2 cellular contexts compared by ENCODE assay signal in genomic region chr6:43942616-43943015, GRCh38.
TF ChIP-seq lines count a peak whose summit lies in the region.

No MANE protein-coding gene starts in this region.

TF ChIP-seq in SK-N-SH, 30 proteins besides CTCF, POLR2A, EP300 and RAD21 (continued from another document):
- TF ChIP-seq, protein P1, sequence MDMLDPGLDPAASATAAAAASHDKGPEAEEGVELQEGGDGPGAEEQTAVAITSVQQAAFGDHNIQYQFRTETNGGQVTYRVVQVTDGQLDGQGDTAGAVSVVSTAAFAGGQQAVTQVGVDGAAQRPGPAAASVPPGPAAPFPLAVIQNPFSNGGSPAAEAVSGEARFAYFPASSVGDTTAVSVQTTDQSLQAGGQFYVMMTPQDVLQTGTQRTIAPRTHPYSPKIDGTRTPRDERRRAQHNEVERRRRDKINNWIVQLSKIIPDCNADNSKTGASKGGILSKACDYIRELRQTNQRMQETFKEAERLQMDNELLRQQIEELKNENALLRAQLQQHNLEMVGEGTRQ (IDR thresholded peaks at IDR 0.05; ENCODE audit: borderline replicate concordance, low read depth, low read length) = no peak
- TF ChIP-seq NRF1 (IDR thresholded peaks at IDR 0.05; ENCODE audit: low read depth, low read length) (no peak), YY1 (IDR thresholded peaks at IDR 0.05; ENCODE audit: low read depth) (no peak), POLR2AphosphoS5 (IDR thresholded peaks at IDR 0.05; ENCODE audit: low read depth, low read length) (no peak), TCF12 (IDR thresholded peaks at IDR 0.05) (no peak), SIN3A (IDR thresholded peaks at IDR 0.05; ENCODE audit: borderline replicate concordance, low read depth, low read length) (no peak), CHD2 (IDR thresholded peaks at IDR 0.05; ENCODE audit: low read length, partially characterized antibody) (no peak), RCOR1 (IDR thresholded peaks at IDR 0.05; ENCODE audit: low read length) (no peak)
- TF ChIP-seq, protein P2, sequence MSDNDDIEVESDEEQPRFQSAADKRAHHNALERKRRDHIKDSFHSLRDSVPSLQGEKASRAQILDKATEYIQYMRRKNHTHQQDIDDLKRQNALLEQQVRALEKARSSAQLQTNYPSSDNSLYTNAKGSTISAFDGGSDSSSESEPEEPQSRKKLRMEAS (IDR thresholded peaks at IDR 0.05; ENCODE audit: low read depth) = no peak
- TF ChIP-seq, protein P3, sequence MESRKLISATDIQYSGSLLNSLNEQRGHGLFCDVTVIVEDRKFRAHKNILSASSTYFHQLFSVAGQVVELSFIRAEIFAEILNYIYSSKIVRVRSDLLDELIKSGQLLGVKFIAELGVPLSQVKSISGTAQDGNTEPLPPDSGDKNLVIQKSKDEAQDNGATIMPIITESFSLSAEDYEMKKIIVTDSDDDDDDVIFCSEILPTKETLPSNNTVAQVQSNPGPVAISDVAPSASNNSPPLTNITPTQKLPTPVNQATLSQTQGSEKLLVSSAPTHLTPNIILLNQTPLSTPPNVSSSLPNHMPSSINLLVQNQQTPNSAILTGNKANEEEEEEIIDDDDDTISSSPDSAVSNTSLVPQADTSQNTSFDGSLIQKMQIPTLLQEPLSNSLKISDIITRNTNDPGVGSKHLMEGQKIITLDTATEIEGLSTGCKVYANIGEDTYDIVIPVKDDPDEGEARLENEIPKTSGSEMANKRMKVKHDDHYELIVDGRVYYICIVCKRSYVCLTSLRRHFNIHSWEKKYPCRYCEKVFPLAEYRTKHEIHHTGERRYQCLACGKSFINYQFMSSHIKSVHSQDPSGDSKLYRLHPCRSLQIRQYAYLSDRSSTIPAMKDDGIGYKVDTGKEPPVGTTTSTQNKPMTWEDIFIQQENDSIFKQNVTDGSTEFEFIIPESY (IDR thresholded peaks at IDR 0.05; ENCODE audit: borderline replicate concordance, low read depth) = no peak

TF ChIP-seq in SK-N-SH treated with all-trans-retinoic acid at 6 μM for 48 hours, 23 proteins besides CTCF, POLR2A, EP300 and RAD21 (continued from another document):
- TF ChIP-seq BACH2 (CRISPR knock-in tag; IDR thresholded peaks at IDR 0.05; ENCODE audit: borderline replicate concordance) (no peak), ISL1 (CRISPR knock-in tag; IDR thresholded peaks at IDR 0.05) (no peak), ZNF565 (CRISPR knock-in tag; conservative IDR thresholded peaks at IDR 0.05; ENCODE audit: low read depth) (no peak), ZNF70 (CRISPR knock-in tag; IDR thresholded peaks at IDR 0.05) (no peak), RARB (CRISPR knock-in tag; IDR thresholded peaks at IDR 0.05) (no peak)
TF ChIP-seq in SK-N-SH treated with all-trans-retinoic acid at 6 μM for 48 hours: peak in this region for 0.
